In the genomic region with DNA sequence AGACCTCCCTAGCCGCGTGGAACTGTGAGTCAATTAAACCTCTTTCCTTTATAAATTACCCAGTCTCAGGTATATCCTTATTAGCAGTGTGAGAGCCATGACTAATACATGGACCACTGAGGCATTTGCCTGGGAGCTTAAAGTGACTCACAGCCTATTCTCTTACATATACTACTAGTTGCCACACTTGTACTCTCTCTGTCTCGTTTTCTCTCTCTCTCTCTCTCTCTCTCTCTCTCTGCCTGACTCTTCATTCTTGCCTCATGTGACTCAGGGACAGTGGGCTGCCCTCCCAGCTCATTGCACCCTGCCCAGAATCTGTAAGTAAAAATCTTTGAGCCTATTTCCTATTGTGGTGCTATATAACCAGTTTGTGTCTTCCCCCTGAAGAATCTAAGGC, we compare ENCODE assay signal across 12 cellular contexts.
DNase-seq lines count a peak whose midpoint lies in the region; TF ChIP-seq lines count a peak whose summit lies in the region.
"Had no signal": no experiment of that assay in that cellular context is flagged by ENCODE, and none has a peak within 500 bp of the region (broad histone marks: within the 10 kb centered on the region; RNA-seq: fewer than 3 reads in every experiment).

No MANE protein-coding gene starts in this region.

- H3K27ac ChIP-seq in mammary epithelial cell (ENCODE audit: insufficient read depth, low read depth, low read length) (peak overlapping the region; percentile 32), hepatocyte (no peak overlapping the region)

- WGBS in mammary epithelial cell (ENCODE audit: low coverage, missing lambda C conversion rate) = 13% methylated on average over 3 of the region's 3 CpGs
- 83% methylated on average over 3 of the region's 3 CpGs for WGBS in hepatocyte (ENCODE audit: low lambda C conversion rate, missing lambda C conversion rate)

- H4K20me1 ChIP-seq in mammary epithelial cell (ENCODE audit: insufficient read depth, low read length) = no peaks in the 10 kb centered on the region
- no peaks in the 10 kb centered on the region for H4K20me1 ChIP-seq in hepatocyte (ENCODE audit: insufficient read depth, poor library complexity, severe bottlenecking)

- DNase-seq in AG09319 (ENCODE audit: extremely low read depth, low read depth) (peak; percentile 18), HT1080 (ENCODE audit: low read depth) (peak; percentile 91), mammary epithelial cell (peak; percentile 96), kidney glomerular epithelial cell (lab: John Stamatoyannopoulos, UW) (peak; percentile 83), C1 segment of cervical spinal cord (lab: John Stamatoyannopoulos, UW) (no peak), inferior parietal cortex (ENCODE audit: extremely low spot score) (no peak), hepatocyte (ENCODE audit: low spot score) (no peak)
- no peak for DNase-seq in activated naive CD4-positive, alpha-beta T cell (lab: John Stamatoyannopoulos, UW)
- DNase-seq: activated naive CD8-positive, alpha-beta T cell treated with anti-CD3 and anti-CD28 coated beads, Interleukin-2, amount 10 ng/mL, durations not matched to agents 7 days and 5 days; CD4-positive, alpha-beta T cell; NCI-H1105; NCI-H510A treated with DMSO at 0.1 percent for 48 hours had no signal

- peaks cover 6% of the 10 kb centered on the region for H3K4me1 ChIP-seq in mammary epithelial cell (ENCODE audit: insufficient read depth, low read length)
- H3K4me1 ChIP-seq in hepatocyte (ENCODE audit: insufficient read depth) = no peaks in the 10 kb centered on the region

- no peaks in the 10 kb centered on the region for H3K27me3 ChIP-seq in mammary epithelial cell (ENCODE audit: insufficient read depth, low read length)
- H3K27me3 ChIP-seq in hepatocyte = no peaks in the 10 kb centered on the region

- no TSS peak for BruUV-seq in mammary epithelial cell (replicated peaks; lab: Mats Ljungman, UMichigan)

- TF ChIP-seq CTCF in AG09319 (IDR thresholded peaks at IDR 0.05; ENCODE audit: low read depth, low read length) (no peak), mammary epithelial cell (conservative IDR thresholded peaks at IDR 0.05 in 1 of 2, IDR thresholded peaks at IDR 0.05 in 1 of 2; ENCODE audit: extremely low read depth in 1 of 2, insufficient read depth in 1 of 2, low read depth in 1 of 2, low read length in 2 of 2) (no peak), hepatocyte (IDR thresholded peaks at IDR 0.05; ENCODE audit: poor library complexity) (no peak)

- H2AFZ ChIP-seq in mammary epithelial cell (ENCODE audit: low read depth, low read length) = peak overlapping the region; percentile 70
- no peak overlapping the region for H2AFZ ChIP-seq in hepatocyte

- in situ Hi-C loops in mammary epithelial cell (cut with MboI; ENCODE audit: low sequenced_read_pairs in 2 of 2) = no loop called here

- H3K9me2 ChIP-seq in hepatocyte (replicated peaks; ENCODE audit: insufficient read depth) = no peaks in the 10 kb centered on the region

- peak overlapping the region; percentile 47 for H3K4me2 ChIP-seq in mammary epithelial cell (ENCODE audit: insufficient read depth, low read depth, low read length)
- no peak overlapping the region for H3K4me2 ChIP-seq in hepatocyte

- CTCF ChIA-PET in mammary epithelial cell (lab: Charles Lee; ENCODE audit: low non-redundant PET) = no interaction called here

- H3K9me3 ChIP-seq in mammary epithelial cell (replicated peaks; ENCODE audit: insufficient read depth, low read length) (no peaks in the 10 kb centered on the region), hepatocyte (ENCODE audit: low read depth) (no peaks in the 10 kb centered on the region)

- intact Hi-C loops in mammary epithelial cell (cut with micrococcal nuclease) = no loop called here

- H3K36me3 ChIP-seq in mammary epithelial cell (ENCODE audit: insufficient read depth, low read length) (no peaks in the 10 kb centered on the region), hepatocyte (replicated peaks; ENCODE audit: insufficient read depth, low read depth) (no peaks in the 10 kb centered on the region)

- H3K4me3 ChIP-seq in mammary epithelial cell (replicated peaks in 1 of 3; ENCODE audit: insufficient read depth in 1 of 3, low read depth in 2 of 3, low read length in 3 of 3) = no peak overlapping the region
- no peak overlapping the region for H3K4me3 ChIP-seq in hepatocyte

- H3K79me2 ChIP-seq in mammary epithelial cell (ENCODE audit: insufficient read depth, low read length) = no peaks in the 10 kb centered on the region
- H3K79me2 ChIP-seq in hepatocyte = no peaks in the 10 kb centered on the region

- dilution Hi-C loops in mammary epithelial cell (cut with HindIII; ENCODE audit: low sequenced_read_pairs) = no loop called here

- no peak overlapping the region for H3K9ac ChIP-seq in mammary epithelial cell (ENCODE audit: insufficient read depth, low read length)

Comparison
In these comparisons a context has a peak if more than half of its experiments do, and no peak if none do; other contexts are left out.
1. DNase-seq: peak in AG09319 (single experiment), HT1080 (single experiment), mammary epithelial cell (single experiment) and kidney glomerular epithelial cell (single experiment); none in C1 segment of cervical spinal cord (0 of 14), activated naive CD4-positive, alpha-beta T cell (0 of 4), inferior parietal cortex (single experiment) and hepatocyte (single experiment).